ENCODE assay signal across 21 cellular contexts in the genomic region with DNA sequence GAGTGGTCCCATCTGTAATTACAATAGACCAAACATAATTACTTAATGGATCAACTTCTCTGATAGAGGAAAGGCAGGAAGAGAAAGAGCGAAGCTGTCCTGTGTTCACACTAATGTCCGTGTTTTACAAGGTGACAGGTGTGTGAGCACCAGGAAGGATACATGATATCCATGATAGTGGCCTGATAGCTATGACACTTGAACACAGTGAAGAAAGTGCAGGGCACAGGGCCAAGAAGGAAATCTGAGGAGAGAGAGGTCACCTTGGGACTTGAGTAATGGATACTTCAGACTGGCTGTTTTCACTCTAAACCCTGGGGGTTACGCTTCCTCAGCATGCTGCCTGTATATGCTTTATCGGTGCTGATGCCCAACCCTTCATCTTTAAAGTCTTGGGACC. TPM values are rescaled to one million over a fixed set of nuclear protein-coding genes. Genes with fewer than 3 reads are reported as not detected.
"Had no signal": no experiment of that assay in that cellular context is flagged by ENCODE, and none has a peak within 500 bp of the region (broad histone marks: within the 10 kb centered on the region; RNA-seq: fewer than 3 reads in every experiment).

No MANE protein-coding gene starts in this region.

- H3K27ac ChIP-seq: epithelial cell of prostate, foreskin keratinocyte, left lung, tibial nerve had no signal

- DNase-seq: activated CD4-positive, alpha-beta T cell treated with anti-CD3 and anti-CD28 coated beads for 48 hours; activated CD4-positive, CD25-positive, alpha-beta regulatory T cell; activated CD8-positive, alpha-beta T cell treated with anti-CD3 and anti-CD28 coated beads for 36 hours; activated naive CD4-positive, alpha-beta T cell treated with Interleukin-2 at 50 U/mL for 16 hours; activated naive CD8-positive, alpha-beta T cell treated with anti-CD3 and anti-CD28 coated beads, Interleukin-2, amount 10 ng/mL, durations not matched to agents 7 days and 5 days; activated T-cell treated with anti-CD3 and anti-CD28 coated beads, Interleukin-2, amount 50 U/mL, for 24 hours; amygdala; caudate nucleus; dorsolateral prefrontal cortex; foreskin keratinocyte; left lung; stimulated activated CD4-positive, alpha-beta T cell treated with anti-CD3 and anti-CD28 coated beads, Interleukin-1b, Interleukin-23, amount 100 ng/mL, for 48 hours; stimulated activated naive CD8-positive, alpha-beta T cell treated with anti-CD3 and anti-CD28 coated beads, Interleukin-15, Interleukin-2, amounts not matched to agents 100 U/mL and 50 U/mL, for 24 hours; T1000 had no signal

- H3K27me3 ChIP-seq: dorsolateral prefrontal cortex, foreskin keratinocyte, left lung, tibial nerve had no signal

- H3K4me1 ChIP-seq: foreskin keratinocyte, left lung, tibial nerve had no signal

- FAIRE-seq: keratinocyte, urothelium cell line had no signal

- H3K36me3 ChIP-seq: left lung had no signal

- H3K4me3 ChIP-seq: dorsolateral prefrontal cortex, left lung, tibial nerve had no signal

- ATAC-seq: activated CD8-positive, alpha-beta T cell treated with anti-CD3 and anti-CD28 coated beads for 36 hours; foreskin keratinocyte; left lung; stimulated activated naive CD8-positive, alpha-beta T cell treated with anti-CD3 and anti-CD28 coated beads, Interleukin-15, Interleukin-2, amounts not matched to agents 100 U/mL and 50 U/mL, for 24 hours had no signal

RNA-seq across cellular contexts. Expression of a gene that starts 29.4 kb away (rescaled TPM):
- total RNA-seq: natural killer cell treated with Interleukin-12 subunit alpha and Interleukin-12 subunit beta and Interleukin-15 and Interleukin-18, amount 100 ng/mL, for 72 hours had no signal

RNA-seq across cellular contexts. Expression of a gene that starts 58.4 kb away (rescaled TPM):
- total RNA-seq: fibroblast of lung, lung microvascular endothelial cell had no signal
